8 cellular contexts compared by ENCODE assay signal in genomic region chr2:222655748-222656543, GRCh38. TPM values are rescaled to one million over a fixed set of nuclear protein-coding genes. Genes with fewer than 3 reads are reported as not detected.
DNase-seq lines count a peak whose midpoint lies in the region; ATAC-seq and TF ChIP-seq lines count a peak whose summit lies in the region.

FARSB (minus strand) TSS chr2:222656092; CDS start chr2:222656073, 19 bp downstream.

- in situ Hi-C loops in GM18951 (cut with MboI; ENCODE audit: low sequenced_read_pairs, unreplicated experiment) = no loop called here

- CTCF ChIA-PET in activated B cell treated with CpG ODN at 0.5 μM for 24 hours (lab: Charles Lee) = interaction anchor here (1.9 kb wide), 1 partner anchor 35 kb away, joined by 6 read pairs; no protein-coding TSS in a partner anchor

- peaks cover 47% of the 10 kb centered on the region for H3K4me1 Mint-ChIP-seq in activated B cell treated with CpG ODN at 0.5 μM for 24 hours

- peak within 1 kb of the TSS; percentile 97 for H3K4me3 Mint-ChIP-seq in activated B cell treated with CpG ODN at 0.5 μM for 24 hours

- POLR2A ChIA-PET in activated B cell treated with CpG ODN at 0.5 μM for 24 hours (lab: Charles Lee) = interaction anchor here (0.8 to 1.1 kb wide), 4 partner anchors 51 to 257 kb away, joined by 3 to 10 read pairs (median 6); no protein-coding TSS in a partner anchor

- TF ChIP-seq POLR2A in GM18951 (IDR thresholded peaks at IDR 0.05; ENCODE audit: extremely low read depth, insufficient read depth, insufficient read length) = peak; percentile 82

- H3K36me3 Mint-ChIP-seq in activated B cell treated with CpG ODN at 0.5 μM for 24 hours (ENCODE audit: low read depth) = peaks cover 17% of the 10 kb centered on the region

- intact Hi-C loops in activated B cell treated with CpG ODN at 0.5 μM for 24 hours (cut with micrococcal nuclease) = loop anchor here (1.0 to 5.0 kb wide), 7 partner anchors 34 to 1301 kb away; partner anchors contain the start of genes EPHA4, MRPL44 and SGPP2

- H3K9me3 Mint-ChIP-seq in activated B cell treated with CpG ODN at 0.5 μM for 24 hours = no peaks in the 10 kb centered on the region

- H3K27me3 Mint-ChIP-seq in activated B cell treated with CpG ODN at 0.5 μM for 24 hours = no peaks in the 10 kb centered on the region

- H3K27ac Mint-ChIP-seq in activated B cell treated with CpG ODN at 0.5 μM for 24 hours = peak within 1 kb of the TSS; percentile 99

- TF ChIP-seq CTCF in activated B cell treated with CpG ODN at 0.5 μM for 24 hours (IDR thresholded peaks at IDR 0.05) = no peak

- DNase-seq in AG08395 (ENCODE audit: low spot score) (peak; percentile 98), NCI-H345 (lab: John Stamatoyannopoulos, UW) (peak; percentile 96), activated B cell treated with CpG ODN at 0.5 μM for 24 hours (peak; percentile 81), caudate nucleus (lab: John Stamatoyannopoulos, UW) (peak; percentile 67 to 96 (median 87)), iris pigment epithelial cell (ENCODE audit: low read depth) (peak; percentile 93)
- peak; percentile 82 to 84 for DNase-seq in stimulated activated CD4-positive, alpha-beta T cell treated with anti-CD3 and anti-CD28 coated beads, Interleukin-12 subunit alpha, Interleukin-12 subunit beta, amount 100 ng/mL, for 24 hours (ENCODE audit: low read depth in 2 of 2)

- H3K27ac ChIP-seq in caudate nucleus (ENCODE audit: low read depth, low read length) = peak within 1 kb of the TSS; percentile 100

- ATAC-seq in HG03196 (IDR thresholded peaks at IDR 0.05; ENCODE audit: unreplicated experiment) = peak; percentile 93
- ATAC-seq in activated B cell treated with CpG ODN at 0.5 μM for 24 hours (ENCODE audit: low read depth) = peak; percentile 93

RNA-seq across cellular contexts. Expression of gene FARSB, which starts in this region (rescaled TPM):
- total RNA-seq in activated B cell treated with CpG ODN at 0.5 μM for 24 hours = 21.6 and 23.3 TPM in 2 replicates

Comparison
In these comparisons a context has a peak if more than half of its experiments do, and no peak if none do; other contexts are left out.
1. Peak in every context shown above with its lines: DNase-seq, ATAC-seq and H3K27ac ChIP-seq.